ENCODE assay signal across 1 cellular context in genomic region chr16:74774223-74775139, GRCh38.
A peak's percentile ranks its signal among the peaks of the same experiment; 100 is the strongest.
TF ChIP-seq lines count a peak whose summit lies in the region.

A gene with protein sequence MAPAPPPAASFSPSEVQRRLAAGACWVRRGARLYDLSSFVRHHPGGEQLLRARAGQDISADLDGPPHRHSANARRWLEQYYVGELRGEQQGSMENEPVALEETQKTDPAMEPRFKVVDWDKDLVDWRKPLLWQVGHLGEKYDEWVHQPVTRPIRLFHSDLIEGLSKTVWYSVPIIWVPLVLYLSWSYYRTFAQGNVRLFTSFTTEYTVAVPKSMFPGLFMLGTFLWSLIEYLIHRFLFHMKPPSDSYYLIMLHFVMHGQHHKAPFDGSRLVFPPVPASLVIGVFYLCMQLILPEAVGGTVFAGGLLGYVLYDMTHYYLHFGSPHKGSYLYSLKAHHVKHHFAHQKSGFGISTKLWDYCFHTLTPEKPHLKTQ (minus strand): TSS chr16:74774820. CDS start chr16:74774755, 65 bp downstream.

TF ChIP-seq in GM12878, 131 proteins besides CTCF, POLR2A, EP300 and RAD21 (continued from another document):
- TF ChIP-seq, protein P1, sequence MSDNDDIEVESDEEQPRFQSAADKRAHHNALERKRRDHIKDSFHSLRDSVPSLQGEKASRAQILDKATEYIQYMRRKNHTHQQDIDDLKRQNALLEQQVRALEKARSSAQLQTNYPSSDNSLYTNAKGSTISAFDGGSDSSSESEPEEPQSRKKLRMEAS (IDR thresholded peaks at IDR 0.05; ENCODE audit: low read depth, low read length): no peak
- TF ChIP-seq TCF3 (IDR thresholded peaks at IDR 0.05; ENCODE audit: borderline replicate concordance, insufficient read depth, low read depth, low read length) (peak; percentile 85), TCF12 (IDR thresholded peaks at IDR 0.05; ENCODE audit: low read depth, low read length) (peak; percentile 78), NR2C2 (IDR thresholded peaks at IDR 0.05; ENCODE audit: borderline replicate concordance, control insufficient read depth, insufficient read length, low read depth) (no peak), GATAD2B (conservative IDR thresholded peaks at IDR 0.05; ENCODE audit: low read depth) (peak; percentile 32; the same call in 1 of the 2 replicates), SUPT20H (IDR thresholded peaks at IDR 0.05; ENCODE audit: borderline replicate concordance, control insufficient read depth, low read depth, low read length) (no peak), ZNF592 (IDR thresholded peaks at IDR 0.05) (no peak)
- TF ChIP-seq, protein P2, sequence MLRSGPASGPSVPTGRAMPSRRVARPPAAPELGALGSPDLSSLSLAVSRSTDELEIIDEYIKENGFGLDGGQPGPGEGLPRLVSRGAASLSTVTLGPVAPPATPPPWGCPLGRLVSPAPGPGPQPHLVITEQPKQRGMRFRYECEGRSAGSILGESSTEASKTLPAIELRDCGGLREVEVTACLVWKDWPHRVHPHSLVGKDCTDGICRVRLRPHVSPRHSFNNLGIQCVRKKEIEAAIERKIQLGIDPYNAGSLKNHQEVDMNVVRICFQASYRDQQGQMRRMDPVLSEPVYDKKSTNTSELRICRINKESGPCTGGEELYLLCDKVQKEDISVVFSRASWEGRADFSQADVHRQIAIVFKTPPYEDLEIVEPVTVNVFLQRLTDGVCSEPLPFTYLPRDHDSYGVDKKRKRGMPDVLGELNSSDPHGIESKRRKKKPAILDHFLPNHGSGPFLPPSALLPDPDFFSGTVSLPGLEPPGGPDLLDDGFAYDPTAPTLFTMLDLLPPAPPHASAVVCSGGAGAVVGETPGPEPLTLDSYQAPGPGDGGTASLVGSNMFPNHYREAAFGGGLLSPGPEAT (IDR thresholded peaks at IDR 0.05; ENCODE audit: low read depth): no peak
